In the genomic region with DNA sequence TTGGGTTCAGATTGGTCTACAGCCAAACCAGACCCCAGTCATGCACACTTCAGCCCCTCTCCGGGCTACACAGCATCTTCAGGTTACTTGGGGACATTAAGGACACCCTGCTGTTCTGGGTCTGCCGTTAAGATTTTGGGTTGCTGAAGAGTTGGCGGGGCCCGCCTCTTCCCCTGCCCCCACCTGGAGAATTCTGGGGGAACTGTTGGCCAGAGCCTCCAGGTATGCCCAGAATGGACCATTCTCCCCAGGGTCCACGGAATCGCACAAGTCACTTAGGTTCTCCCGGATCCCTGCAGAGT, we compare ENCODE assay signal across 6 cellular contexts. TPM values are rescaled to one million over a fixed set of nuclear protein-coding genes. Genes with fewer than 3 reads are reported as not detected.
DNase-seq lines count a peak whose midpoint lies in the region; ATAC-seq, FAIRE-seq and TF ChIP-seq lines count a peak whose summit lies in the region.

No MANE protein-coding gene starts in this region.

- WGBS in K562 (ENCODE audit: insufficient coverage, low coverage, missing lambda C conversion rate): 55% methylated on average over 6 of the region's 7 CpGs

- TF ChIP-seq CTCF in K562 (IDR thresholded peaks at IDR 0.05 in 2 of 3, conservative IDR thresholded peaks at IDR 0.05 in 1 of 3; ENCODE audit: insufficient read depth in 2 of 3, low read depth in 1 of 3, low read length in 3 of 3) (no peak), parathyroid adenoma (IDR thresholded peaks at IDR 0.05) (no peak)

- ATAC-seq in K562 (no peak), GM19467 (IDR thresholded peaks at IDR 0.05; ENCODE audit: unreplicated experiment) (no peak)

- CTCF ChIA-PET in K562 (lab: Yijun Ruan, JAX; ENCODE audit: low intra/inter-chr PET ratio): no interaction called here

- FAIRE-seq in K562 (lab: Jason Lieb, UNC): no peak

- H3K9ac ChIP-seq in HUES6 (ENCODE audit: low read length) (peak overlapping the region; percentile 57), K562 (ENCODE audit: insufficient read depth in 1 of 2, low read depth in 2 of 2, low read length in 2 of 2) (0 out of 4 replicates have a peak overlapping the region, but pooled peaks of 1 of the 2 experiments have one; percentile 20), parathyroid adenoma (no peak overlapping the region)

- H3K9me3 ChIP-seq in HUES6 (ENCODE audit: control insufficient read depth, insufficient read depth, low read depth, low read length) (no peaks in the 10 kb centered on the region), K562 (replicated peaks; ENCODE audit: control insufficient read depth, insufficient read depth, low read depth, low read length) (no peaks in the 10 kb centered on the region), parathyroid adenoma (ENCODE audit: control insufficient read depth, low read length) (no peaks in the 10 kb centered on the region)

- no peak for TF ChIP-seq RAD21 in K562 (CRISPR knock-in tag; conservative IDR thresholded peaks at IDR 0.05 in 1 of 2, IDR thresholded peaks at IDR 0.05 in 1 of 2)

- TF ChIP-seq POLR2A in K562 (conservative IDR thresholded peaks at IDR 0.05): no peak

- H3K4me1 ChIP-seq in HUES6 (ENCODE audit: control insufficient read depth, insufficient read depth, low read length) (peaks cover 42% of the 10 kb centered on the region), K562 (replicated peaks in 1 of 2; ENCODE audit: control insufficient read depth in 2 of 2, insufficient read depth in 2 of 2, low read length in 2 of 2) (peaks cover 0 to 19% of the 10 kb centered on the region in 2 experiments; a peak in 4 of 5 replicates), parathyroid adenoma (peaks cover 9% of the 10 kb centered on the region)

- TF ChIP-seq EP300 in K562 (IDR thresholded peaks at IDR 0.05; ENCODE audit: low read length): no peak

- peak overlapping the region; percentile 21; the same call in 1 of the 2 replicates for H3K27ac ChIP-seq in HUES6 (ENCODE audit: low read depth, low read length)
- H3K27ac ChIP-seq in K562 (ENCODE audit: extremely low read depth, low read depth, low read length): no peak overlapping the region
- H3K27ac ChIP-seq in parathyroid adenoma: no peak overlapping the region

- H3K27me3 ChIP-seq in HUES6 (ENCODE audit: control insufficient read depth, insufficient read depth, low read length): no peaks in the 10 kb centered on the region
- H3K27me3 ChIP-seq in K562 (ENCODE audit: control insufficient read depth in 2 of 2, insufficient read depth in 2 of 2, low read length in 2 of 2): peaks cover 2 to 8% of the 10 kb centered on the region in 2 experiments; a peak in 2 of 5 replicates
- H3K27me3 ChIP-seq in parathyroid adenoma (ENCODE audit: control insufficient read depth, insufficient read depth, low read length): no peaks in the 10 kb centered on the region

- POLR2A ChIA-PET in K562 (lab: Yijun Ruan, JAX): interaction anchor here (0.6 to 1.7 kb wide), 4 partner anchors 9 to 92 kb away, joined by 3 to 4 read pairs (median 4); a partner anchor contains a TSS

- H3K4me2 ChIP-seq in K562 (ENCODE audit: insufficient read depth, low read length): peak overlapping the region; percentile 20
- H3K4me2 ChIP-seq in parathyroid adenoma (ENCODE audit: low read length): no peak overlapping the region

- H3K9me1 ChIP-seq in K562 (ENCODE audit: control insufficient read depth, insufficient read depth, low read length): no peaks in the 10 kb centered on the region

- intact Hi-C loops in K562 (cut with micrococcal nuclease): no loop called here

- H3K79me2 ChIP-seq in K562 (ENCODE audit: control insufficient read depth, insufficient read depth, low read length) (no peaks in the 10 kb centered on the region), parathyroid adenoma (peaks cover 16% of the 10 kb centered on the region)

- no peak for DNase-seq in K562 (ENCODE audit: extremely low read depth in 1 of 4, low spot score in 3 of 4)
- no peak for DNase-seq in NCI-H128 (lab: John Stamatoyannopoulos, UW; ENCODE audit: unreplicated experiment)
- DNase-seq in GM19238 (ENCODE audit: insufficient read length, low spot score): no peak

- H3K4me3 ChIP-seq in HUES6 (ENCODE audit: low read depth, low read length) (peak overlapping the region; percentile 64), K562 (no peak overlapping the region), parathyroid adenoma (ENCODE audit: low read depth, low read length) (no peak overlapping the region)

- no TSS peak for BruUV-seq in K562 (replicated peaks; lab: Mats Ljungman, UMichigan)

- peaks cover 13% of the 10 kb centered on the region; the same call in 1 of the 2 replicates for H3K36me3 ChIP-seq in HUES6 (ENCODE audit: control insufficient read depth, insufficient read depth, low read length)
- no peaks in the 10 kb centered on the region for H3K36me3 ChIP-seq in K562 (ENCODE audit: control insufficient read depth, insufficient read depth, low read length)
- H3K36me3 ChIP-seq in parathyroid adenoma (ENCODE audit: control insufficient read depth, insufficient read depth, low read length): no peaks in the 10 kb centered on the region

- H2AFZ ChIP-seq in K562 (ENCODE audit: low read depth, low read length) (peak overlapping the region; percentile 15; the same call in 1 of the 2 replicates), parathyroid adenoma (peak overlapping the region; percentile 50)

- 0 out of 2 replicates have a peak, but pooled peaks cover 2% of the 10 kb centered on the region for H4K20me1 ChIP-seq in K562 (replicated peaks; ENCODE audit: control insufficient read depth, insufficient read depth, low read length)

- in situ Hi-C loops in K562 (cut with MboI): no loop called here

RNA-seq across cellular contexts. Expression of a gene that starts 0.4 kb away (rescaled TPM):
- total RNA-seq in K562 (2011; cell fraction: chromatin; rRNA removed; ENCODE audit: low replicate concordance): 22.2 and 40.3 TPM in 2 replicates
- total RNA-seq in K562 (2011; cell fraction: nucleolus; rRNA removed): 21.8 and 28.2 TPM in 2 replicates
- 25.1 and 31.5 TPM in 2 replicates for total RNA-seq in K562 (2011; cell fraction: nucleoplasm; rRNA removed)
- total RNA-seq in K562 (2014; rRNA removed) (4.2 and 5.5 TPM in 2 replicates), K562 (2014; rRNA removed; fragmentation: Illumina TruSeq; extraction: Trizol) (2.8 and 3.6 TPM in 2 replicates), K562 (2015; rRNA removed; fragmentation: Illumina TruSeq; extraction: Trizol) (3.8 and 4.5 TPM in 2 replicates), K562 (2021) (6.8 and 7.3 TPM in 2 replicates)
- polyA plus RNA-seq in K562 (2011; rRNA removed) (5.2 and 11.2 TPM in 2 replicates), K562 (2014; fragmentation: Illumina TruSeq; extraction: Trizol) (3.9 and 4.6 TPM in 2 replicates), K562 (2014; fragmentation: Nextera tagmentation; extraction: Ambion mirVana) (under 1 TPM; 0.20 to 0.24 TPM), K562 (2014; rRNA removed) (4.2 and 4.7 TPM in 2 replicates)
- polyA plus RNA-seq in K562 (2011; cell fraction: cytosol; rRNA removed): 7.6 and 9.5 TPM in 2 replicates
- 20.2 and 31.7 TPM in 2 replicates for polyA plus RNA-seq in K562 (2011; cell fraction: nucleus; rRNA removed)
- 6.4 and 11.6 TPM in 2 replicates for polyA plus RNA-seq in K562 (2012)
- 6.3 and 6.5 TPM in 2 replicates for polyA minus RNA-seq in K562 (2011; rRNA and poly(A)+ RNA removed)
- polyA minus RNA-seq in K562 (2011; cell fraction: cytosol; rRNA and poly(A)+ RNA removed): 6.1 and 9.0 TPM in 2 replicates
- polyA minus RNA-seq in K562 (2011; cell fraction: nucleus; rRNA and poly(A)+ RNA removed): 7.5 and 12.9 TPM in 2 replicates

RNA-seq across cellular contexts. Expression of a gene that starts 16.3 kb away (rescaled TPM):
- 66.5 and 104 TPM in 2 replicates for total RNA-seq in K562 (2011; cell fraction: chromatin; rRNA removed; ENCODE audit: low replicate concordance)
- 57.0 and 62.8 TPM in 2 replicates for total RNA-seq in K562 (2011; cell fraction: nucleolus; rRNA removed)
- 55.2 and 63.2 TPM in 2 replicates for total RNA-seq in K562 (2011; cell fraction: nucleoplasm; rRNA removed)
- total RNA-seq in K562 (2014; rRNA removed) (7.8 and 8.2 TPM in 2 replicates), K562 (2014; rRNA removed; fragmentation: Illumina TruSeq; extraction: Trizol) (3.5 and 5.9 TPM in 2 replicates), K562 (2015; rRNA removed; fragmentation: Illumina TruSeq; extraction: Trizol) (5.7 TPM in 2 replicates), K562 (2021) (12.7 and 14.3 TPM in 2 replicates)
- polyA plus RNA-seq in K562 (2011; rRNA removed) (13.0 and 28.0 TPM in 2 replicates), K562 (2014; fragmentation: Illumina TruSeq; extraction: Trizol) (7.4 and 7.7 TPM in 2 replicates), K562 (2014; fragmentation: Nextera tagmentation; extraction: Ambion mirVana) (1 to 10 TPM; 1.7 to 3.0 TPM), K562 (2014; rRNA removed) (8.5 and 16.2 TPM in 2 replicates)
- 8.8 and 11.0 TPM in 2 replicates for polyA plus RNA-seq in K562 (2011; cell fraction: cytosol; rRNA removed)
- polyA plus RNA-seq in K562 (2011; cell fraction: nucleus; rRNA removed): 61.4 and 88.8 TPM in 2 replicates
- polyA plus RNA-seq in K562 (2012): 10.2 and 26.7 TPM in 2 replicates
- polyA minus RNA-seq in K562 (2011; rRNA and poly(A)+ RNA removed): 8.1 and 12.4 TPM in 2 replicates
- 4.9 and 7.6 TPM in 2 replicates for polyA minus RNA-seq in K562 (2011; cell fraction: cytosol; rRNA and poly(A)+ RNA removed)
- polyA minus RNA-seq in K562 (2011; cell fraction: nucleus; rRNA and poly(A)+ RNA removed): 13.9 and 24.8 TPM in 2 replicates

RNA-seq across cellular contexts. Expression of a gene that starts 16.5 kb away (rescaled TPM):
- total RNA-seq in K562 (2011; cell fraction: chromatin; rRNA removed; ENCODE audit: low replicate concordance): 55.0 and 103 TPM in 2 replicates
- 75.3 and 93.7 TPM in 2 replicates for total RNA-seq in K562 (2011; cell fraction: nucleolus; rRNA removed)
- total RNA-seq in K562 (2011; cell fraction: nucleoplasm; rRNA removed): 73.5 and 75.7 TPM in 2 replicates
- 87.3 and 125 TPM in 2 replicates for total RNA-seq in K562 (2014; rRNA removed)
- 95.4 and 98.5 TPM in 2 replicates for total RNA-seq in K562 (2014; rRNA removed; fragmentation: Illumina TruSeq; extraction: Trizol)
- total RNA-seq in K562 (2015; rRNA removed; fragmentation: Illumina TruSeq; extraction: Trizol): 121 and 125 TPM in 2 replicates
- 254 and 262 TPM in 2 replicates for total RNA-seq in K562 (2021)
- polyA plus RNA-seq in K562 (2011; rRNA removed): 80.6 and 130 TPM in 2 replicates
- polyA plus RNA-seq in K562 (2011; cell fraction: cytosol; rRNA removed): 93.9 and 148 TPM in 2 replicates
- 109 and 125 TPM in 2 replicates for polyA plus RNA-seq in K562 (2011; cell fraction: nucleus; rRNA removed)
- 159 and 194 TPM in 2 replicates for polyA plus RNA-seq in K562 (2012)
- 195 and 200 TPM in 2 replicates for polyA plus RNA-seq in K562 (2014; fragmentation: Illumina TruSeq; extraction: Trizol)
- 100 to 1,000 TPM in 1 of 2 experiments, 10 to 100 TPM in 1; 63.1 to 130 TPM for polyA plus RNA-seq in K562 (2014; fragmentation: Nextera tagmentation; extraction: Ambion mirVana)
- polyA plus RNA-seq in K562 (2014; rRNA removed): 131 and 157 TPM in 2 replicates
- polyA minus RNA-seq in K562 (2011; rRNA and poly(A)+ RNA removed): 55.0 and 56.7 TPM in 2 replicates
- polyA minus RNA-seq in K562 (2011; cell fraction: cytosol; rRNA and poly(A)+ RNA removed): 65.4 and 78.7 TPM in 2 replicates
- polyA minus RNA-seq in K562 (2011; cell fraction: nucleus; rRNA and poly(A)+ RNA removed): 19.1 and 29.4 TPM in 2 replicates

RNA-seq across cellular contexts. Expression of a gene that starts 22.1 kb away (rescaled TPM):
- total RNA-seq in K562 (2011; cell fraction: chromatin; rRNA removed; ENCODE audit: low replicate concordance): 70.4 and 175 TPM in 2 replicates
- 86.6 and 96.7 TPM in 2 replicates for total RNA-seq in K562 (2011; cell fraction: nucleolus; rRNA removed)
- total RNA-seq in K562 (2011; cell fraction: nucleoplasm; rRNA removed): 50.5 and 66.0 TPM in 2 replicates
- total RNA-seq in K562 (2014; rRNA removed) (8.6 and 10.9 TPM in 2 replicates), K562 (2014; rRNA removed; fragmentation: Illumina TruSeq; extraction: Trizol) (3.7 and 4.8 TPM in 2 replicates), K562 (2015; rRNA removed; fragmentation: Illumina TruSeq; extraction: Trizol) (8.0 and 8.3 TPM in 2 replicates), K562 (2021) (13.5 and 14.7 TPM in 2 replicates)
- polyA plus RNA-seq in K562 (2011; rRNA removed) (20.1 and 40.1 TPM in 2 replicates), K562 (2014; fragmentation: Illumina TruSeq; extraction: Trizol) (10.2 and 10.4 TPM in 2 replicates), K562 (2014; fragmentation: Nextera tagmentation; extraction: Ambion mirVana) (under 1 TPM; 0.44 to 0.74 TPM), K562 (2014; rRNA removed) (11.9 and 14.3 TPM in 2 replicates)
- polyA plus RNA-seq in K562 (2011; cell fraction: cytosol; rRNA removed): 28.7 and 31.1 TPM in 2 replicates
- polyA plus RNA-seq in K562 (2011; cell fraction: nucleus; rRNA removed): 166 and 186 TPM in 2 replicates
- 16.0 and 41.6 TPM in 2 replicates for polyA plus RNA-seq in K562 (2012)
- 23.5 and 28.2 TPM in 2 replicates for polyA minus RNA-seq in K562 (2011; rRNA and poly(A)+ RNA removed)
- polyA minus RNA-seq in K562 (2011; cell fraction: cytosol; rRNA and poly(A)+ RNA removed): 16.0 and 23.6 TPM in 2 replicates
- polyA minus RNA-seq in K562 (2011; cell fraction: nucleus; rRNA and poly(A)+ RNA removed): 33.4 and 49.4 TPM in 2 replicates

RNA-seq across cellular contexts. Expression of a gene that starts 54.3 kb away (rescaled TPM):
- 51.0 and 53.5 TPM in 2 replicates for total RNA-seq in K562 (2011; cell fraction: chromatin; rRNA removed; ENCODE audit: low replicate concordance)
- 31.8 and 33.4 TPM in 2 replicates for total RNA-seq in K562 (2011; cell fraction: nucleolus; rRNA removed)
- total RNA-seq in K562 (2011; cell fraction: nucleoplasm; rRNA removed): 45.2 and 57.8 TPM in 2 replicates
- total RNA-seq in K562 (2014; rRNA removed) (133 and 150 TPM in 2 replicates), K562 (2014; rRNA removed; fragmentation: Illumina TruSeq; extraction: Trizol) (138 and 143 TPM in 2 replicates), K562 (2015; rRNA removed; fragmentation: Illumina TruSeq; extraction: Trizol) (143 and 144 TPM in 2 replicates), K562 (2021) (101 TPM in 2 replicates)
- polyA plus RNA-seq in K562 (2011; rRNA removed) (68.4 and 83.5 TPM in 2 replicates), K562 (2014; fragmentation: Illumina TruSeq; extraction: Trizol) (93.6 and 114 TPM in 2 replicates), K562 (2014; fragmentation: Nextera tagmentation; extraction: Ambion mirVana) (10 to 100 TPM; 27.6 to 31.7 TPM), K562 (2014; rRNA removed) (129 and 132 TPM in 2 replicates)
- 47.5 and 48.7 TPM in 2 replicates for polyA plus RNA-seq in K562 (2011; cell fraction: cytosol; rRNA removed)
- polyA plus RNA-seq in K562 (2011; cell fraction: nucleus; rRNA removed): 27.9 and 28.0 TPM in 2 replicates
- 72.2 and 89.9 TPM in 2 replicates for polyA plus RNA-seq in K562 (2012)
- polyA minus RNA-seq in K562 (2011; rRNA and poly(A)+ RNA removed): 84.8 and 92.8 TPM in 2 replicates
- 31.9 and 35.8 TPM in 2 replicates for polyA minus RNA-seq in K562 (2011; cell fraction: cytosol; rRNA and poly(A)+ RNA removed)
- polyA minus RNA-seq in K562 (2011; cell fraction: nucleus; rRNA and poly(A)+ RNA removed): 14.8 and 22.3 TPM in 2 replicates
